35 cellular contexts compared by ENCODE assay signal in genomic region chr10:130873636-130874035, GRCh38.
"Had no signal": no experiment of that assay in that cellular context is flagged by ENCODE, and none has a peak within 500 bp of the region (broad histone marks: within the 10 kb centered on the region; RNA-seq: fewer than 3 reads in every experiment).

No MANE protein-coding gene starts in this region.

- DNase-seq: activated CD4-positive, alpha-beta memory T cell treated with anti-CD3 and anti-CD28 coated beads, Interleukin-2, amount 10 ng/mL, durations not matched to agents 7 days and 5 days; activated CD4-positive, alpha-beta T cell treated with anti-CD3 and anti-CD28 coated beads for 1 hour; activated CD4-positive, alpha-beta T cell treated with anti-CD3 and anti-CD28 coated beads for 36 hours; activated CD4-positive, alpha-beta T cell treated with anti-CD3 and anti-CD28 coated beads for 48 hours; activated CD4-positive, alpha-beta T cell treated with anti-CD3 and anti-CD28 coated beads, Interleukin-2, amount 10 ng/mL, durations not matched to agents 7 days and 5 days; activated CD4-positive, alpha-beta T cell treated with anti-CD3 and anti-CD28 coated beads, Interleukin-2, amount 50 U/mL, for 48 hours; activated CD4-positive, CD25-positive, alpha-beta regulatory T cell; activated CD8-positive, alpha-beta memory T cell treated with anti-CD3 and anti-CD28 coated beads for 24 hours; activated CD8-positive, alpha-beta memory T cell treated with anti-CD3 and anti-CD28 coated beads, Interleukin-2, amount 10 ng/mL, durations not matched to agents 7 days and 5 days; activated CD8-positive, alpha-beta memory T cell treated with anti-CD3 and anti-CD28 coated beads, Interleukin-2, amount 50 U/mL, for 48 hours; activated CD8-positive, alpha-beta T cell treated with anti-CD3 and anti-CD28 coated beads, Interleukin-2, amount 10 ng/mL, durations not matched to agents 7 days and 5 days; activated effector memory CD4-positive, alpha-beta T cell treated with Interleukin-2 at 50 U/mL for 16 hours; activated gamma-delta T cell; activated naive CD4-positive, alpha-beta T cell treated with anti-CD3 and anti-CD28 coated beads, Interleukin-2, amount 10 ng/mL, durations not matched to agents 7 days and 5 days; activated naive CD4-positive, alpha-beta T cell treated with Interleukin-2 at 50 U/mL for 16 hours; activated naive CD8-positive, alpha-beta T cell treated with anti-CD3 and anti-CD28 coated beads, Interleukin-2, amount 10 ng/mL, durations not matched to agents 7 days and 5 days; activated naive CD8-positive, alpha-beta T cell treated with anti-CD3 and anti-CD28 coated beads, Interleukin-2, amount 50 U/mL, for 24 hours; activated T-cell treated with anti-CD3 and anti-CD28 coated beads, Interleukin-2, amount 50 U/mL, for 24 hours; activated T-cell treated with anti-CD3 and anti-CD28 coated beads, Interleukin-2, amount 50 U/mL, for 48 hours; amygdala; anterior cingulate cortex; central memory CD4-positive, alpha-beta T cell; T-helper 1 cell; T-helper 2 cell; T-helper 9 cell; WERI-Rb-1 had no signal

- H3K36me3 Mint-ChIP-seq: activated CD8-positive, alpha-beta memory T cell treated with anti-CD3 and anti-CD28 coated beads, Interleukin-2, amount 10 ng/mL, durations not matched to agents 7 days and 5 days; activated naive CD4-positive, alpha-beta T cell treated with anti-CD3 and anti-CD28 coated beads, Interleukin-2, amount 10 ng/mL, durations not matched to agents 7 days and 5 days; activated naive CD4-positive, alpha-beta T cell treated with anti-CD3 and anti-CD28 coated beads, Interleukin-2, amount 50 U/mL, for 24 hours; activated naive CD8-positive, alpha-beta T cell; activated naive CD8-positive, alpha-beta T cell treated with anti-CD3 and anti-CD28 coated beads, Interleukin-2, amount 10 ng/mL, durations not matched to agents 7 days and 5 days; brain had no signal

- H3K4me3 ChIP-seq: ascending aorta, cardiac muscle cell had no signal

- H3K9me3 ChIP-seq: ascending aorta had no signal

- H3K27me3 ChIP-seq: ascending aorta, cardiac muscle cell had no signal

- H3K9me3 Mint-ChIP-seq: activated CD4-positive, alpha-beta T cell treated with anti-CD3 and anti-CD28 coated beads, Interleukin-2, amount 10 ng/mL, durations not matched to agents 7 days and 5 days; activated naive CD4-positive, alpha-beta T cell treated with anti-CD3 and anti-CD28 coated beads, Interleukin-2, amount 50 U/mL, for 24 hours; activated naive CD8-positive, alpha-beta T cell treated with anti-CD3 and anti-CD28 coated beads, Interleukin-2, amount 10 ng/mL, durations not matched to agents 7 days and 5 days; activated naive CD8-positive, alpha-beta T cell treated with anti-CD3 and anti-CD28 coated beads, Interleukin-2, amount 50 U/mL, for 24 hours; activated T-cell treated with anti-CD3 and anti-CD28 coated beads, Interleukin-2, amount 50 U/mL, for 24 hours; activated T-helper 2 cell treated with anti-CD3 and anti-CD28 coated beads, Interferon-gamma antibody, Interleukin-2, Interleukin-4, amounts not matched to agents 10 μg/mL and 5 μg/mL and 100 μg/mL, durations not matched to agents 14 hours and 24 hours and 36 hours; T-helper 1 cell treated with Interleukin-12 subunit alpha and Interleukin-12 subunit beta and Interleukin-4 antibody, amounts not matched to agents 30 μg/mL and 1 μg/mL, for 36 hours; T-helper 2 cell treated with Interferon-gamma antibody and Interleukin-4, amounts not matched to agents 5 μg/mL and 100 μg/mL, for 36 hours had no signal

- H3K27ac ChIP-seq: ascending aorta, cardiac muscle cell, WERI-Rb-1 had no signal

- H3K27me3 Mint-ChIP-seq: activated CD4-positive, alpha-beta memory T cell treated with anti-CD3 and anti-CD28 coated beads, Interleukin-2, amount 10 ng/mL, durations not matched to agents 7 days and 5 days; activated CD4-positive, alpha-beta T cell treated with anti-CD3 and anti-CD28 coated beads, Interleukin-2, amount 10 ng/mL, durations not matched to agents 7 days and 5 days; activated CD8-positive, alpha-beta memory T cell treated with anti-CD3 and anti-CD28 coated beads, Interleukin-2, amount 10 ng/mL, durations not matched to agents 7 days and 5 days; activated naive CD4-positive, alpha-beta T cell treated with anti-CD3 and anti-CD28 coated beads, Interleukin-2, amount 10 ng/mL, durations not matched to agents 7 days and 5 days; activated naive CD8-positive, alpha-beta T cell treated with anti-CD3 and anti-CD28 coated beads, Interleukin-2, amount 10 ng/mL, durations not matched to agents 7 days and 5 days had no signal

- H3K4me1 Mint-ChIP-seq: activated CD4-positive, alpha-beta memory T cell treated with anti-CD3 and anti-CD28 coated beads, Interleukin-2, amount 10 ng/mL, durations not matched to agents 7 days and 5 days; activated CD4-positive, alpha-beta T cell treated with anti-CD3 and anti-CD28 coated beads, Interleukin-2, amount 10 ng/mL, durations not matched to agents 7 days and 5 days; activated CD8-positive, alpha-beta memory T cell treated with anti-CD3 and anti-CD28 coated beads, Interleukin-2, amount 10 ng/mL, durations not matched to agents 7 days and 5 days; activated naive CD4-positive, alpha-beta T cell treated with anti-CD3 and anti-CD28 coated beads, Interleukin-2, amount 10 ng/mL, durations not matched to agents 7 days and 5 days; activated naive CD4-positive, alpha-beta T cell treated with anti-CD3 and anti-CD28 coated beads, Interleukin-2, amount 50 U/mL, for 24 hours; activated naive CD8-positive, alpha-beta T cell treated with anti-CD3 and anti-CD28 coated beads, Interleukin-2, amount 10 ng/mL, durations not matched to agents 7 days and 5 days; activated naive CD8-positive, alpha-beta T cell treated with anti-CD3 and anti-CD28 coated beads, Interleukin-2, amount 50 U/mL, for 24 hours; WTC11 had no signal

- H3K4me1 ChIP-seq: ascending aorta had no signal

- H3K36me3 ChIP-seq: ascending aorta, cardiac muscle cell, WERI-Rb-1 had no signal

- H3K27ac Mint-ChIP-seq: activated CD4-positive, alpha-beta memory T cell treated with anti-CD3 and anti-CD28 coated beads, Interleukin-2, amount 10 ng/mL, durations not matched to agents 7 days and 5 days; activated CD4-positive, alpha-beta T cell treated with anti-CD3 and anti-CD28 coated beads for 36 hours; activated CD4-positive, alpha-beta T cell treated with anti-CD3 and anti-CD28 coated beads, Interleukin-2, amount 10 ng/mL, durations not matched to agents 7 days and 5 days; activated CD8-positive, alpha-beta memory T cell treated with anti-CD3 and anti-CD28 coated beads, Interleukin-2, amount 10 ng/mL, durations not matched to agents 7 days and 5 days; activated CD8-positive, alpha-beta T cell treated with anti-CD3 and anti-CD28 coated beads, Interleukin-2, amount 10 ng/mL, durations not matched to agents 7 days and 5 days; activated naive CD4-positive, alpha-beta T cell treated with anti-CD3 and anti-CD28 coated beads, Interleukin-2, amount 10 ng/mL, durations not matched to agents 7 days and 5 days; activated naive CD4-positive, alpha-beta T cell treated with anti-CD3 and anti-CD28 coated beads, Interleukin-2, amount 50 U/mL, for 24 hours; activated naive CD8-positive, alpha-beta T cell; activated naive CD8-positive, alpha-beta T cell treated with anti-CD3 and anti-CD28 coated beads, Interleukin-2, amount 10 ng/mL, durations not matched to agents 7 days and 5 days; activated naive CD8-positive, alpha-beta T cell treated with anti-CD3 and anti-CD28 coated beads, Interleukin-2, amount 50 U/mL, for 24 hours; activated T-cell treated with anti-CD3 and anti-CD28 coated beads, Interleukin-2, amount 50 U/mL, for 24 hours; activated T-helper 2 cell treated with anti-CD3 and anti-CD28 coated beads, Interferon-gamma antibody, Interleukin-2, Interleukin-4, amounts not matched to agents 10 μg/mL and 5 μg/mL and 100 μg/mL, durations not matched to agents 14 hours and 24 hours and 36 hours; brain; T-helper 1 cell treated with Interleukin-12 subunit alpha and Interleukin-12 subunit beta and Interleukin-4 antibody, amounts not matched to agents 30 μg/mL and 1 μg/mL, for 36 hours; T-helper 2 cell treated with Interferon-gamma antibody and Interleukin-4, amounts not matched to agents 5 μg/mL and 100 μg/mL, for 36 hours; WTC11 had no signal

- H3K4me3 Mint-ChIP-seq: activated CD4-positive, alpha-beta memory T cell treated with anti-CD3 and anti-CD28 coated beads, Interleukin-2, amount 10 ng/mL, durations not matched to agents 7 days and 5 days; activated CD4-positive, alpha-beta T cell treated with anti-CD3 and anti-CD28 coated beads for 36 hours; activated CD4-positive, alpha-beta T cell treated with anti-CD3 and anti-CD28 coated beads, Interleukin-2, amount 10 ng/mL, durations not matched to agents 7 days and 5 days; activated CD8-positive, alpha-beta memory T cell treated with anti-CD3 and anti-CD28 coated beads, Interleukin-2, amount 10 ng/mL, durations not matched to agents 7 days and 5 days; activated CD8-positive, alpha-beta T cell treated with anti-CD3 and anti-CD28 coated beads, Interleukin-2, amount 10 ng/mL, durations not matched to agents 7 days and 5 days; activated naive CD4-positive, alpha-beta T cell treated with anti-CD3 and anti-CD28 coated beads, Interleukin-2, amount 10 ng/mL, durations not matched to agents 7 days and 5 days; activated naive CD4-positive, alpha-beta T cell treated with anti-CD3 and anti-CD28 coated beads, Interleukin-2, amount 50 U/mL, for 24 hours; activated naive CD8-positive, alpha-beta T cell; activated naive CD8-positive, alpha-beta T cell treated with anti-CD3 and anti-CD28 coated beads, Interleukin-2, amount 10 ng/mL, durations not matched to agents 7 days and 5 days; activated naive CD8-positive, alpha-beta T cell treated with anti-CD3 and anti-CD28 coated beads, Interleukin-2, amount 50 U/mL, for 24 hours; activated T-cell treated with anti-CD3 and anti-CD28 coated beads, Interleukin-2, amount 50 U/mL, for 24 hours; brain; T-helper 1 cell treated with Interleukin-12 subunit alpha and Interleukin-12 subunit beta and Interleukin-4 antibody, amounts not matched to agents 30 μg/mL and 1 μg/mL, for 36 hours; T-helper 2 cell treated with Interferon-gamma antibody and Interleukin-4, amounts not matched to agents 5 μg/mL and 100 μg/mL, for 36 hours; WTC11 had no signal
